15 cellular contexts compared by ENCODE assay signal in the genomic region with DNA sequence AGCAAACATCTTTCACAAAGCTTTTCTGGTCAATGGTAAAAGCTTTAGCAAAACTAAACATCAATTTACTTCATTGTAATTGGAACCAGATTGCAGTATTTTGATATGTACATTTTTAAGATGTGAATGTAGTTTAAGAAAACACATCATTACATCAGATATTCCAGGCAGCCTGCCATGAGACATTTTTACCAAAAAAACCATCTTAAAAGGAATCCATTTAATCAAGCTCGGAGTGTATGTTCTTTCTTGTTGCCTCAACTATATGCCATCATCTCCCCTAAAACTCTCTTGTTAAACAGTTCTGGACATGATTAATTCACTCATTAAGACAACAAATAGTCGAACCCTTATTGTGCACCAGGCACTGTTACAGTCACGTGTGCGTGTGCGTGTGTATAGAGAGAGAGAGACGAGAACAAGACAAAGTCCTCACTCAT.
DNase-seq lines count a peak whose midpoint lies in the region; ATAC-seq, FAIRE-seq and TF ChIP-seq lines count a peak whose summit lies in the region.
"Had no signal": no experiment of that assay in that cellular context is flagged by ENCODE, and none has a peak within 500 bp of the region (broad histone marks: within the 10 kb centered on the region; RNA-seq: fewer than 3 reads in every experiment).

No MANE protein-coding gene starts in this region.

- intact Hi-C loops in ascending aorta (cut with DNase I) = no loop called here

- no peaks in the 10 kb centered on the region for H3K27me3 ChIP-seq in ascending aorta
- H3K27me3 ChIP-seq: upper lobe of right lung had no signal

- no peak for TF ChIP-seq EP300 in A549 (IDR thresholded peaks at IDR 0.05)

- peak; percentile 61 for FAIRE-seq in A549 (lab: Jason Lieb, UNC)
- FAIRE-seq: A204.1 had no signal

- H3K4me1 ChIP-seq in A549 (peaks cover 51% of the 10 kb centered on the region), ascending aorta (peaks cover 3 to 68% of the 10 kb centered on the region in 2 donors)

- H3K4me3 ChIP-seq in A549 (no peak overlapping the region), HFF-Myc (replicated peaks; ENCODE audit: low read depth, low read length) (no peak overlapping the region), ascending aorta (no peak overlapping the region), fibroblast of villous mesenchyme (ENCODE audit: low read depth, low read length) (no peak overlapping the region)
- H3K4me3 ChIP-seq: upper lobe of right lung had no signal

- CTCF ChIA-PET in A549 (lab: Yijun Ruan, JAX) = interaction anchor here (1.3 to 2.2 kb wide), 2 partner anchors 10 to 19 kb away, joined by 3 to 6 read pairs; no protein-coding TSS in a partner anchor

- no peaks in the 10 kb centered on the region for H3K9me3 ChIP-seq in A549
- no peaks in the 10 kb centered on the region for H3K9me3 ChIP-seq in ascending aorta
- H3K9me3 ChIP-seq: upper lobe of right lung had no signal

- peak overlapping the region; percentile 16 to 48; a peak in 4 of 6 replicates for H3K27ac ChIP-seq in A549
- H3K27ac ChIP-seq in ascending aorta = peak overlapping the region; percentile 88 to 96
- H3K27ac ChIP-seq: upper lobe of right lung had no signal

- POLR2A ChIA-PET in A549 (lab: Yijun Ruan, JAX) = no interaction called here

- TF ChIP-seq RAD21 in A549 (conservative IDR thresholded peaks at IDR 0.05 in 1 of 2, IDR thresholded peaks at IDR 0.05 in 1 of 2) = no peak

- ATAC-seq in A549 (no peak), GM21528 (IDR thresholded peaks at IDR 0.05; ENCODE audit: low FRiP score, unreplicated experiment) (no peak), GM18907 (IDR thresholded peaks at IDR 0.05; ENCODE audit: unreplicated experiment) (no peak), GM21381 (IDR thresholded peaks at IDR 0.05; ENCODE audit: unreplicated experiment) (no peak)
- ATAC-seq: upper lobe of right lung had no signal

- 89% methylated on average over 6 of the region's 6 CpGs for WGBS in A549 (ENCODE audit: missing lambda C conversion rate)

- H3K4me2 ChIP-seq in A549 = peak overlapping the region; percentile 68; the same call in 2 of the 3 replicates

- no peaks in the 10 kb centered on the region for H3K36me3 ChIP-seq in ascending aorta
- H3K36me3 ChIP-seq: upper lobe of right lung had no signal

- TF ChIP-seq CTCF in A549 (IDR thresholded peaks at IDR 0.05) (no peak), HFF-Myc (IDR thresholded peaks at IDR 0.05; ENCODE audit: low read depth, low read length, missing control alignments) (no peak), ascending aorta (IDR thresholded peaks at IDR 0.05) (no peak), fibroblast of villous mesenchyme (IDR thresholded peaks at IDR 0.05; ENCODE audit: insufficient read depth, low read depth, low read length) (no peak)

- DNase-seq in A549 (ENCODE audit: low read depth in 1 of 2, low spot score in 1 of 2) = no peak
- DNase-seq in HFF-Myc (ENCODE audit: extremely low read depth, low read depth) = peak; percentile 86
- DNase-seq in ascending aorta (ENCODE audit: low spot score in 2 of 2) = no peak
- peak; percentile 90 for DNase-seq in fibroblast of villous mesenchyme (ENCODE audit: low read depth)
- DNase-seq in activated CD4-positive, alpha-beta T cell treated with anti-CD3 and anti-CD28 coated beads, Interleukin-2, amount 50 U/mL, for 1 hour = no peak
- DNase-seq: activated CD4-positive, CD25-positive, alpha-beta regulatory T cell; amygdala; DMS53; NCI-H1436 treated with DMSO at 0.1 percent for 48 hours; nucleus accumbens; upper lobe of right lung had no signal

- TF ChIP-seq POLR2A in A549 (IDR thresholded peaks at IDR 0.05; ENCODE audit: low read length) = no peak

TF ChIP-seq in A549, 52 proteins besides CTCF, POLR2A, EP300 and RAD21:
- TF ChIP-seq MAFK (IDR thresholded peaks at IDR 0.05; ENCODE audit: partially characterized antibody) = no peak
- TF ChIP-seq, protein P1, sequence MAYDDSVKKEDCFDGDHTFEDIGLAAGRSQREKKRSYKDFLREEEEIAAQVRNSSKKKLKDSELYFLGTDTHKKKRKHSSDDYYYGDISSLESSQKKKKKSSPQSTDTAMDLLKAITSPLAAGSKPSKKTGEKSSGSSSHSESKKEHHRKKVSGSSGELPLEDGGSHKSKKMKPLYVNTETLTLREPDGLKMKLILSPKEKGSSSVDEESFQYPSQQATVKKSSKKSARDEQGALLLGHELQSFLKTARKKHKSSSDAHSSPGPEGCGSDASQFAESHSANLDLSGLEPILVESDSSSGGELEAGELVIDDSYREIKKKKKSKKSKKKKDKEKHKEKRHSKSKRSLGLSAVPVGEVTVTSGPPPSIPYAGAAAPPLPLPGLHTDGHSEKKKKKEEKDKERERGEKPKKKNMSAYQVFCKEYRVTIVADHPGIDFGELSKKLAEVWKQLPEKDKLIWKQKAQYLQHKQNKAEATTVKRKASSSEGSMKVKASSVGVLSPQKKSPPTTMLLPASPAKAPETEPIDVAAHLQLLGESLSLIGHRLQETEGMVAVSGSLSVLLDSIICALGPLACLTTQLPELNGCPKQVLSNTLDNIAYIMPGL (CRISPR knock-in tag; IDR thresholded peaks at IDR 0.05; ENCODE audit: borderline replicate concordance) = no peak
- TF ChIP-seq RNF2 (IDR thresholded peaks at IDR 0.05; ENCODE audit: borderline replicate concordance, low read depth) = no peak
- no peak for TF ChIP-seq ZC3H11A (IDR thresholded peaks at IDR 0.05)
- no peak for TF ChIP-seq JUN (IDR thresholded peaks at IDR 0.05)
- TF ChIP-seq TP53 (CRISPR knock-in tag; IDR thresholded peaks at IDR 0.05) = no peak
- no peak for TF ChIP-seq MAZ (IDR thresholded peaks at IDR 0.05; ENCODE audit: borderline replicate concordance, low read depth, low read length)
- TF ChIP-seq HOXA7 (CRISPR knock-in tag; IDR thresholded peaks at IDR 0.05) = no peak
- TF ChIP-seq HEYL (CRISPR knock-in tag; IDR thresholded peaks at IDR 0.05) = no peak
- TF ChIP-seq HOXB13 (CRISPR knock-in tag; IDR thresholded peaks at IDR 0.05; ENCODE audit: low read depth) = no peak
- TF ChIP-seq ZFP36 (IDR thresholded peaks at IDR 0.05; ENCODE audit: borderline replicate concordance, partially characterized antibody) = no peak
- no peak for TF ChIP-seq FOXS1 (CRISPR knock-in tag; IDR thresholded peaks at IDR 0.05)
- TF ChIP-seq NR3C1 (IDR thresholded peaks at IDR 0.05) = no peak
- TF ChIP-seq TFCP2L1 (CRISPR knock-in tag; IDR thresholded peaks at IDR 0.05) = no peak
- no peak for TF ChIP-seq RFX5 (IDR thresholded peaks at IDR 0.05)
- no peak for TF ChIP-seq CHD2 (IDR thresholded peaks at IDR 0.05; ENCODE audit: low read length, partially characterized antibody)
- no peak for TF ChIP-seq BHLHE40 (IDR thresholded peaks at IDR 0.05; ENCODE audit: low read depth, low read length)
- TF ChIP-seq NPAS2 (CRISPR knock-in tag; IDR thresholded peaks at IDR 0.05; ENCODE audit: borderline replicate concordance) = no peak
- no peak for TF ChIP-seq CEBPB (IDR thresholded peaks at IDR 0.05)
- no peak for TF ChIP-seq CHD4 (IDR thresholded peaks at IDR 0.05; ENCODE audit: borderline replicate concordance)

Comparison
In these comparisons a context has a peak if more than half of its experiments do, and no peak if none do; other contexts are left out.
1. DNase-seq: peak in HFF-Myc (single experiment) and fibroblast of villous mesenchyme (single experiment); none in A549 (0 of 2), ascending aorta (0 of 2) and activated CD4-positive, alpha-beta T cell treated with anti-CD3 and anti-CD28 coated beads, Interleukin-2, amount 50 U/mL, for 1 hour (single experiment).